13 cellular contexts compared by ENCODE assay signal in genomic region chr22:40050258-40050657, GRCh38.
A peak's percentile ranks its signal among the peaks of the same experiment; 100 is the strongest.
DNase-seq lines count a peak whose midpoint lies in the region; ATAC-seq and TF ChIP-seq lines count a peak whose summit lies in the region.
"Had no signal": no experiment of that assay in that cellular context is flagged by ENCODE, and none has a peak within 500 bp of the region (broad histone marks: within the 10 kb centered on the region; RNA-seq: fewer than 3 reads in every experiment).

No MANE protein-coding gene starts in this region.

- H3K9me3 ChIP-seq in effector memory CD4-positive, alpha-beta T cell (ENCODE audit: control insufficient read depth, low read length), result no peaks in the 10 kb centered on the region
- H3K9me3 ChIP-seq: heart right ventricle, thoracic aorta had no signal

- DNase-seq in effector memory CD4-positive, alpha-beta T cell, result no peak
- no peak for DNase-seq in NCI-H2107 (lab: John Stamatoyannopoulos, UW)
- no peak for DNase-seq in NCI-H524 treated with DMSO at 0.1 percent for 48 hours (lab: John Stamatoyannopoulos, UW)
- no peak for DNase-seq in HEK293T (ENCODE audit: extremely low spot score)
- DNase-seq in EL, result no peak
- DNase-seq: GM23248, heart right ventricle, retina had no signal

- CTCF ChIA-PET in HEK293T (lab: Yijun Ruan, JAX), result no interaction called here

- H3K36me3 ChIP-seq in effector memory CD4-positive, alpha-beta T cell (ENCODE audit: control insufficient read depth, insufficient read depth, low read length), result no peaks in the 10 kb centered on the region
- H3K36me3 ChIP-seq: heart right ventricle, thoracic aorta had no signal

- no peak overlapping the region for H3K4me3 ChIP-seq in effector memory CD4-positive, alpha-beta T cell (ENCODE audit: insufficient read depth, low read depth, low read length, poor library complexity, severe bottlenecking)
- H3K4me3 ChIP-seq: GM23248, heart right ventricle, thoracic aorta had no signal

- TF ChIP-seq POLR2A in GM18505 (IDR thresholded peaks at IDR 0.05; ENCODE audit: borderline replicate concordance, extremely low read depth, insufficient read depth, insufficient read length), result no peak

- H3K4me1 ChIP-seq in effector memory CD4-positive, alpha-beta T cell (ENCODE audit: control insufficient read depth, insufficient read depth, low read length, poor library complexity, severe bottlenecking), result peaks cover 30% of the 10 kb centered on the region

- POLR2A ChIA-PET in HEK293T (lab: Yijun Ruan, JAX), result no interaction called here

- ATAC-seq in GM18505 (IDR thresholded peaks at IDR 0.05; ENCODE audit: unreplicated experiment) (peak; percentile 62), GM21423 (IDR thresholded peaks at IDR 0.05; ENCODE audit: unreplicated experiment) (peak; percentile 73), HG03520 (IDR thresholded peaks at IDR 0.05; ENCODE audit: unreplicated experiment) (peak; percentile 65)
- ATAC-seq: heart right ventricle, Panc1 had no signal

- peak overlapping the region; percentile 0 for H3K27ac ChIP-seq in effector memory CD4-positive, alpha-beta T cell (ENCODE audit: insufficient read depth, low read length, poor library complexity, severe bottlenecking)
- H3K27ac ChIP-seq: GM23248, thoracic aorta had no signal

- no peaks in the 10 kb centered on the region for H3K27me3 ChIP-seq in effector memory CD4-positive, alpha-beta T cell (replicated peaks; ENCODE audit: control insufficient read depth, insufficient read depth, low read length, poor library complexity, severe bottlenecking)
- H3K27me3 ChIP-seq: heart right ventricle had no signal

TF ChIP-seq in HEK293T, 16 proteins besides CTCF, POLR2A, EP300 and RAD21:
- TF ChIP-seq FOXM1 (IDR thresholded peaks at IDR 0.05; ENCODE audit: borderline replicate concordance) (no peak), BHLHE40 (IDR thresholded peaks at IDR 0.05; ENCODE audit: borderline replicate concordance) (no peak), HDGF (IDR thresholded peaks at IDR 0.05; ENCODE audit: borderline replicate concordance) (no peak), ELF4 (IDR thresholded peaks at IDR 0.05) (no peak)
TF ChIP-seq in HEK293T: peak in this region for 0.
